ENCODE assay signal across 22 cellular contexts in genomic region chr7:28591725-28592331, GRCh38.
DNase-seq lines count a peak whose midpoint lies in the region; ATAC-seq and TF ChIP-seq lines count a peak whose summit lies in the region.
"Had no signal": no experiment of that assay in that cellular context is flagged by ENCODE, and none has a peak within 500 bp of the region (broad histone marks: within the 10 kb centered on the region; RNA-seq: fewer than 3 reads in every experiment).

No MANE protein-coding gene starts in this region.

- no peak overlapping the region for H3K4me3 ChIP-seq in BE2C (ENCODE audit: low read depth, low read length)
- H3K4me3 ChIP-seq in BLaER1 treated with 17β-estradiol and CSF1 and Interleukin-3, amounts not matched to agents 10 nM and 100 nM: no peak overlapping the region
- H3K4me3 ChIP-seq in HAP-1: no peak overlapping the region
- H3K4me3 ChIP-seq: GM23248, MG63 had no signal

- H3K4me1 Mint-ChIP-seq in naive thymus-derived CD8-positive, alpha-beta T cell: peaks cover 14 to 33% (median 20%) of the 10 kb centered on the region in 4 donors

- in situ Hi-C loops in HAP-1 (cut with MboI; ENCODE audit: low sequenced_read_pairs): no loop called here

- H3K27ac ChIP-seq in BLaER1 treated with 17β-estradiol and CSF1 and Interleukin-3, amounts not matched to agents 10 nM and 100 nM: no peak overlapping the region
- H3K27ac ChIP-seq: GM23248 had no signal

- peak; percentile 25 for DNase-seq in BE2C
- DNase-seq in naive thymus-derived CD8-positive, alpha-beta T cell: no peak
- DNase-seq in epidermal melanocyte (ENCODE audit: insufficient read length, low spot score): no peak
- DNase-seq in NCI-H69 (lab: John Stamatoyannopoulos, UW): no peak
- DNase-seq in HAP-1 (ENCODE audit: low spot score in 2 of 2): no peak
- DNase-seq: GM23248; H7; Kasumi-1; MG63; NCI-H1105 treated with DMSO at 0.1 percent for 48 hours; NCI-H146; NCI-H2029; NCI-H446; NCI-H524 treated with DMSO at 0.1 percent for 48 hours; NCI-H82; NK-92 treated with Interleukin-12 subunit alpha and Interleukin-12 subunit beta, amount 100 ng/mL, for 24 hours; PC-3 had no signal

- peaks cover 12% of the 10 kb centered on the region for H3K4me1 ChIP-seq in BE2C
- H3K4me1 ChIP-seq in BLaER1 treated with 17β-estradiol and CSF1 and Interleukin-3, amounts not matched to agents 10 nM and 100 nM: peaks cover 0 to 40% (median 25%) of the 10 kb centered on the region in 10 experiments; a peak in 16 of 20 replicates
- peaks cover 3% of the 10 kb centered on the region for H3K4me1 ChIP-seq in HAP-1

- POLR2A ChIA-PET in naive thymus-derived CD8-positive, alpha-beta T cell (lab: Charles Lee): no interaction called here

- H3K27me3 Mint-ChIP-seq in naive thymus-derived CD8-positive, alpha-beta T cell: no peaks in the 10 kb centered on the region

- no peaks in the 10 kb centered on the region for H3K36me3 ChIP-seq in BE2C
- H3K36me3 ChIP-seq in BLaER1 treated with 17β-estradiol and CSF1 and Interleukin-3, amounts not matched to agents 10 nM and 100 nM: peaks cover 0 to 6% (median 0%) of the 10 kb centered on the region in 11 experiments; a peak in 1 of 22 replicates
- no peaks in the 10 kb centered on the region for H3K36me3 ChIP-seq in HAP-1 (replicated peaks)

- no peaks in the 10 kb centered on the region for H3K9me3 Mint-ChIP-seq in naive thymus-derived CD8-positive, alpha-beta T cell
- H3K9me3 Mint-ChIP-seq: CD4-positive, CD25-positive, alpha-beta regulatory T cell had no signal

- H3K27me3 ChIP-seq in BE2C (no peaks in the 10 kb centered on the region), HAP-1 (ENCODE audit: low read depth) (no peaks in the 10 kb centered on the region; the same call in 1 of the 2 replicates)
- no peaks in the 10 kb centered on the region for H3K27me3 ChIP-seq in BLaER1 treated with 17β-estradiol and CSF1 and Interleukin-3, amounts not matched to agents 10 nM and 100 nM
- H3K27me3 ChIP-seq: MG63 had no signal

- H3K36me3 Mint-ChIP-seq in naive thymus-derived CD8-positive, alpha-beta T cell: no peaks in the 10 kb centered on the region
- H3K36me3 Mint-ChIP-seq: CD4-positive, CD25-positive, alpha-beta regulatory T cell had no signal

- no peaks in the 10 kb centered on the region for H4K20me1 ChIP-seq in BLaER1 treated with 17β-estradiol and CSF1 and Interleukin-3, amounts not matched to agents 10 nM and 100 nM

- H3K4me3 Mint-ChIP-seq in naive thymus-derived CD8-positive, alpha-beta T cell: peak overlapping the region in 8 of 10 donors; percentile 22 to 67 (median 48)
- H3K4me3 Mint-ChIP-seq: CD4-positive, CD25-positive, alpha-beta regulatory T cell had no signal

- no peaks in the 10 kb centered on the region for H3K9me3 ChIP-seq in BE2C
- H3K9me3 ChIP-seq in BLaER1 treated with 17β-estradiol and CSF1 and Interleukin-3, amounts not matched to agents 10 nM and 100 nM (replicated peaks in 1 of 11): peaks cover 0 to 8% (median 0%) of the 10 kb centered on the region in 11 experiments; a peak in 3 of 22 replicates
- H3K9me3 ChIP-seq in HAP-1: no peaks in the 10 kb centered on the region
- H3K9me3 ChIP-seq: MG63 had no signal

- no peak for ATAC-seq in SK-N-SH treated with all-trans-retinoic acid at 6 μM for 48 hours
- peak in 1 of 2 donors; percentile 45 for ATAC-seq in naive thymus-derived CD8-positive, alpha-beta T cell
- ATAC-seq in GM19328 (IDR thresholded peaks at IDR 0.05; ENCODE audit: unreplicated experiment): no peak
- ATAC-seq: HepG2, PC-3 had no signal

- H3K9ac ChIP-seq in BLaER1 treated with 17β-estradiol and CSF1 and Interleukin-3, amounts not matched to agents 10 nM and 100 nM: no peak overlapping the region
- H3K9ac ChIP-seq: GM23248 had no signal

- H3K4me2 ChIP-seq in BLaER1 treated with 17β-estradiol and CSF1 and Interleukin-3, amounts not matched to agents 10 nM and 100 nM: peak overlapping the region in 9 of 11 experiments; percentile 24 to 78 (median 46); a peak in 16 of 22 replicates

- peak overlapping the region in 9 of 10 donors; percentile 30 to 85 (median 54) for H3K27ac Mint-ChIP-seq in naive thymus-derived CD8-positive, alpha-beta T cell

- TF ChIP-seq CTCF in BE2C (IDR thresholded peaks at IDR 0.05; ENCODE audit: low read depth, low read length): no peak

TF ChIP-seq in SK-N-SH treated with all-trans-retinoic acid at 6 μM for 48 hours, 23 proteins besides CTCF, POLR2A, EP300 and RAD21:
- TF ChIP-seq ARNTL (CRISPR knock-in tag; IDR thresholded peaks at IDR 0.05; ENCODE audit: borderline replicate concordance, low read depth): no peak
- TF ChIP-seq TCF4 (CRISPR knock-in tag; IDR thresholded peaks at IDR 0.05; ENCODE audit: borderline replicate concordance): peak; percentile 52; the same call in 1 of the 2 replicates
TF ChIP-seq in SK-N-SH treated with all-trans-retinoic acid at 6 μM for 48 hours: peak in this region for 1.
